In the genomic region with DNA sequence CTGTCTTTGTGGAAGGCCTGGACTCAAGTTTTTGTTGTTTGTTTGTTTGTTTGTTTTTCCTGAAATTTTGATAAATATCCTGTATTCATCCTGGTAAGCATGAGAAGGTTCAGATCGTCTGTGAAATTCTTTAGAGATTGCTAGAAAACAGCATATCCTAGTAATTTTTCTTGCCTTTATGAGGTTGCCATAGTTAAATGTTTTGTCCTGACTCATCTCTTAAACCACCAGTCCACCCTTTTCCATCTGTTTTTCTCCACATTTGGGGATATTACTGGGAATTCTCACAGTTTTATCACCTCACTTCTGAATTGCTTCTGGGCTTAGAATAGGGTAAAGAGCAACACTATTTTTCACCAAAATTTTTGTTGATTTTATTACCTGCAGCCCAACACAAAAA, we compare ENCODE assay signal across 1 cellular context.
TF ChIP-seq lines count a peak whose summit lies in the region.

No MANE protein-coding gene starts in this region.

TF ChIP-seq in IMR-90, 13 proteins besides CTCF, POLR2A, EP300 and RAD21 (continued from another document):
- TF ChIP-seq NFE2L2 (IDR thresholded peaks at IDR 0.05; ENCODE audit: low read depth, low read length), result no peak
